ENCODE assay signal across 20 cellular contexts in genomic region chr3:63947594-63947993, GRCh38. TPM values are rescaled to one million over a fixed set of nuclear protein-coding genes. Genes with fewer than 3 reads are reported as not detected.
A peak's percentile ranks its signal among the peaks of the same experiment; 100 is the strongest.
DNase-seq lines count a peak whose midpoint lies in the region; ATAC-seq and TF ChIP-seq lines count a peak whose summit lies in the region.
"Had no signal": no experiment of that assay in that cellular context is flagged by ENCODE, and none has a peak within 500 bp of the region (broad histone marks: within the 10 kb centered on the region; RNA-seq: fewer than 3 reads in every experiment).

No MANE protein-coding gene starts in this region.

- TF ChIP-seq CTCF in cardiac muscle cell (IDR thresholded peaks at IDR 0.05; ENCODE audit: low read depth, low read length) (no peak), right atrium auricular region (IDR thresholded peaks at IDR 0.05) (no peak)

- DNase-seq in cardiac muscle cell (ENCODE audit: low read depth in 1 of 2, low spot score in 1 of 2) (peak in 1 of 2 donors; percentile 60), right atrium auricular region (ENCODE audit: low spot score) (no peak), naive B cell (no peak), GF-D8 (lab: John Stamatoyannopoulos, UW) (no peak), CD1c-positive myeloid dendritic cell (ENCODE audit: extremely low spot score) (no peak), GM19240 (ENCODE audit: insufficient read length, low spot score) (no peak)
- no peak for DNase-seq in activated naive CD8-positive, alpha-beta T cell treated with anti-CD3 and anti-CD28 coated beads, Interleukin-2, amount 10 ng/mL, durations not matched to agents 7 days and 5 days
- DNase-seq in stimulated activated CD4-positive, alpha-beta T cell treated with anti-CD3 and anti-CD28 coated beads, Interleukin-4, amount 100 ng/mL, for 1 hour, result no peak
- DNase-seq: activated CD4-positive, alpha-beta T cell treated with anti-CD3 and anti-CD28 coated beads for 1 hour; GDM1; NCI-H2029; SIG-M5; small intestine; stimulated activated CD4-positive, alpha-beta T cell treated with anti-CD3 and anti-CD28 coated beads, Interleukin-4, amount 100 ng/mL, for 4 hours; stimulated activated CD8-positive, alpha-beta memory T cell treated with anti-CD3 and anti-CD28 coated beads, Interleukin-4, amount 100 ng/mL, for 48 hours; testis had no signal

- H3K36me3 ChIP-seq in cardiac muscle cell (no peaks in the 10 kb centered on the region), right atrium auricular region (no peaks in the 10 kb centered on the region)

- peak overlapping the region; percentile 0 for H3K27ac Mint-ChIP-seq in activated naive CD8-positive, alpha-beta T cell treated with anti-CD3 and anti-CD28 coated beads, Interleukin-2, amount 10 ng/mL, durations not matched to agents 7 days and 5 days
- H3K27ac Mint-ChIP-seq in naive B cell, result peak overlapping the region in 4 of 6 donors; percentile 30 to 85 (median 54)

- H3K4me1 ChIP-seq in cardiac muscle cell (ENCODE audit: low read depth), result peaks cover 42% of the 10 kb centered on the region
- H3K4me1 ChIP-seq in right atrium auricular region, result peaks cover 0 to 32% of the 10 kb centered on the region in 2 donors

- H3K4me3 ChIP-seq in cardiac muscle cell (no peak overlapping the region), right atrium auricular region (no peak overlapping the region)
- H3K4me3 ChIP-seq: GM23338, testis had no signal

- H3K4me1 Mint-ChIP-seq in activated naive CD8-positive, alpha-beta T cell treated with anti-CD3 and anti-CD28 coated beads, Interleukin-2, amount 10 ng/mL, durations not matched to agents 7 days and 5 days, result peaks cover 41% of the 10 kb centered on the region
- H3K4me1 Mint-ChIP-seq in naive B cell, result peaks cover 31 to 61% (median 42%) of the 10 kb centered on the region in 3 donors

- H3K4me3 Mint-ChIP-seq in activated naive CD8-positive, alpha-beta T cell treated with anti-CD3 and anti-CD28 coated beads, Interleukin-2, amount 10 ng/mL, durations not matched to agents 7 days and 5 days, result no peak overlapping the region
- H3K4me3 Mint-ChIP-seq in naive B cell, result no peak overlapping the region
- H3K4me3 Mint-ChIP-seq: GM23338 had no signal

- POLR2A ChIA-PET in activated naive CD8-positive, alpha-beta T cell treated with anti-CD3 and anti-CD28 coated beads, Interleukin-2, amount 10 ng/mL, durations not matched to agents 7 days and 5 days (lab: Charles Lee), result no interaction called here

- no peaks in the 10 kb centered on the region for H3K9me3 ChIP-seq in cardiac muscle cell (ENCODE audit: low read depth)
- H3K9me3 ChIP-seq in right atrium auricular region, result no peaks in the 10 kb centered on the region
- H3K9me3 ChIP-seq: testis had no signal

- no peaks in the 10 kb centered on the region for H3K27me3 ChIP-seq in cardiac muscle cell
- no peaks in the 10 kb centered on the region for H3K27me3 ChIP-seq in right atrium auricular region
- H3K27me3 ChIP-seq: testis had no signal

- no peaks in the 10 kb centered on the region for H3K27me3 Mint-ChIP-seq in activated naive CD8-positive, alpha-beta T cell treated with anti-CD3 and anti-CD28 coated beads, Interleukin-2, amount 10 ng/mL, durations not matched to agents 7 days and 5 days
- H3K27me3 Mint-ChIP-seq in naive B cell, result no peaks in the 10 kb centered on the region

- H3K9me3 Mint-ChIP-seq in activated naive CD8-positive, alpha-beta T cell treated with anti-CD3 and anti-CD28 coated beads, Interleukin-2, amount 10 ng/mL, durations not matched to agents 7 days and 5 days, result no peaks in the 10 kb centered on the region
- H3K9me3 Mint-ChIP-seq in naive B cell, result no peaks in the 10 kb centered on the region
- H3K9me3 Mint-ChIP-seq: GM23338 had no signal

- H3K27ac ChIP-seq in cardiac muscle cell (peak overlapping the region; percentile 32), right atrium auricular region (no peak overlapping the region)
- H3K27ac ChIP-seq: testis had no signal

- H3K36me3 Mint-ChIP-seq in activated naive CD8-positive, alpha-beta T cell treated with anti-CD3 and anti-CD28 coated beads, Interleukin-2, amount 10 ng/mL, durations not matched to agents 7 days and 5 days, result peaks cover 27% of the 10 kb centered on the region
- no peaks in the 10 kb centered on the region for H3K36me3 Mint-ChIP-seq in naive B cell

- ATAC-seq in activated naive CD8-positive, alpha-beta T cell treated with anti-CD3 and anti-CD28 coated beads, Interleukin-2, amount 10 ng/mL, durations not matched to agents 7 days and 5 days (ENCODE audit: low read depth), result no peak
- no peak for ATAC-seq in naive B cell (ENCODE audit: low read depth in 2 of 2)
- ATAC-seq: GM23338 had no signal

RNA-seq across cellular contexts. Expression of gene SCAANT1, which starts 35.4 kb away (rescaled TPM):
- total RNA-seq in cardiac muscle cell (not detected in 2 replicates), right atrium auricular region (not detected)
- polyA plus RNA-seq in cardiac muscle cell (2.0 TPM in 1 of 2 replicates, not detected in the other), naive B cell (ENCODE audit: low read depth in 6 of 6) (not detected)
- total RNA-seq in activated naive CD8-positive, alpha-beta T cell treated with anti-CD3 and anti-CD28 coated beads, Interleukin-2, amount 10 ng/mL, durations not matched to agents 7 days and 5 days, result 1 to 10 TPM in 1 of 2 experiments, not detected in 1; 1.8 TPM
- total RNA-seq: endothelial cell of umbilical vein, fibroblast of villous mesenchyme, GM23338, NCI-H460, testis had no signal
- polyA plus RNA-seq: endothelial cell of umbilical vein, small intestine had no signal
